Comparison of ENCODE assay signal across 32 cellular contexts in the genomic region with DNA sequence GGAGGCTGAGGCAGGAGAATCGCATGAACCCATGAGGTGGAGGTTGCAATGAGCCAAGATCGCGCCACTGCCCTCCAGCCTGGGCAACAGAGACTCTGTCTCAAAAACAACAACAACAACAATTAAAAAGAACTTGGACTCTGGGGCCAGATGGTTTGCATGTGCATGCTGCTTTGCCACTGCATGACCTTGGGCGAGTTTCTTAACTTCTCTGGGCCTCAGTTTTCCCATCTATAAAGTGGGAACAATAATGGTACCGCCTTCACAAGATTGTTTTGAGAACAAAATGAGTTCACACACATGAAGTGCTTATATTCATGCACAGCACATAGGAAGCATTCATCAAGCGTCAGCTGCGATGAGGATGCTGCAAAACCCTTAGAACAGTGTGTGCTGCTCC.
"Had no signal": no experiment of that assay in that cellular context is flagged by ENCODE, and none has a peak within 500 bp of the region (broad histone marks: within the 10 kb centered on the region; RNA-seq: fewer than 3 reads in every experiment).

No MANE protein-coding gene starts in this region.

- H3K27me3 Mint-ChIP-seq: activated CD8-positive, alpha-beta T cell treated with anti-CD3 and anti-CD28 coated beads for 36 hours; activated naive CD4-positive, alpha-beta T cell treated with anti-CD3 and anti-CD28 coated beads, Interleukin-2, amount 50 U/mL, for 24 hours; activated T-helper 17 cell treated with anti-CD3 and anti-CD28 coated beads, Interleukin-2, amount 50 U/mL, for 72 hours had no signal

- H3K9me3 Mint-ChIP-seq: activated CD4-positive, alpha-beta T cell treated with anti-CD3 and anti-CD28 coated beads, Interleukin-2, amount 10 ng/mL, durations not matched to agents 24 days and 14 days; activated CD8-positive, alpha-beta T cell treated with anti-CD3 and anti-CD28 coated beads for 36 hours; activated naive CD4-positive, alpha-beta T cell treated with anti-CD3 and anti-CD28 coated beads, Interleukin-2, amount 50 U/mL, for 24 hours; activated T-cell treated with anti-CD3 and anti-CD28 coated beads, Interleukin-2, amount 50 U/mL, for 72 hours; activated T-helper 17 cell treated with anti-CD3 and anti-CD28 coated beads, Interleukin-2, amount 50 U/mL, for 72 hours; T-helper 1 cell treated with Interleukin-12 subunit alpha and Interleukin-12 subunit beta and Interleukin-4 antibody, amounts not matched to agents 30 μg/mL and 1 μg/mL, for 36 hours; T-helper 2 cell treated with Interferon-gamma antibody and Interleukin-4, amounts not matched to agents 5 μg/mL and 100 μg/mL, for 36 hours had no signal

- DNase-seq: activated CD4-positive, alpha-beta T cell treated with anti-CD3 and anti-CD28 coated beads, Interleukin-2, amount 10 ng/mL, durations not matched to agents 24 days and 14 days; activated CD4-positive, alpha-beta T cell treated with anti-CD3 and anti-CD28 coated beads, Interleukin-2, amount 50 U/mL, for 4 hours; activated CD8-positive, alpha-beta T cell treated with anti-CD3 and anti-CD28 coated beads for 36 hours; activated naive CD4-positive, alpha-beta T cell; activated T-cell treated with anti-CD3 and anti-CD28 coated beads, Interleukin-2, amount 50 U/mL, for 1 hour; activated T-cell treated with anti-CD3 and anti-CD28 coated beads, Interleukin-2, amount 50 U/mL, for 72 hours; adrenal gland; body of pancreas; caudate nucleus; cerebellar nuclear complex; Kasumi-1; MG63; NCI-H1048; NCI-H1105 treated with DMSO at 0.1 percent for 48 hours; NCI-H1436; NCI-H1694; NCI-H1930; NCI-H2081 treated with DMSO at 0.1 percent for 48 hours; NCI-H226; NCI-H446 treated with DMSO at 0.1 percent for 48 hours; NK-92 treated with Interleukin-12 subunit alpha and Interleukin-12 subunit beta, amount 100 ng/mL, for 24 hours; PC-3; Peyer's patch; RPMI8226; SHP77 treated with DMSO at 0.1 percent for 48 hours; SK-N-SH had no signal

- H3K36me3 ChIP-seq: adrenal gland, breast epithelium, MG63, Peyer's patch, SJSA1 had no signal

- H3K27ac Mint-ChIP-seq: activated CD4-positive, alpha-beta T cell treated with anti-CD3 and anti-CD28 coated beads, Interleukin-2, amount 10 ng/mL, durations not matched to agents 24 days and 14 days; activated CD8-positive, alpha-beta T cell treated with anti-CD3 and anti-CD28 coated beads for 36 hours; activated naive CD4-positive, alpha-beta T cell treated with anti-CD3 and anti-CD28 coated beads, Interleukin-2, amount 50 U/mL, for 24 hours; activated T-cell treated with anti-CD3 and anti-CD28 coated beads, Interleukin-2, amount 50 U/mL, for 72 hours; activated T-helper 17 cell treated with anti-CD3 and anti-CD28 coated beads, Interleukin-2, amount 50 U/mL, for 72 hours; T-helper 1 cell treated with Interleukin-12 subunit alpha and Interleukin-12 subunit beta and Interleukin-4 antibody, amounts not matched to agents 30 μg/mL and 1 μg/mL, for 36 hours; T-helper 2 cell treated with Interferon-gamma antibody and Interleukin-4, amounts not matched to agents 5 μg/mL and 100 μg/mL, for 36 hours had no signal

- H3K9ac ChIP-seq: SK-N-SH had no signal

- H3K27me3 ChIP-seq: adrenal gland, body of pancreas, breast epithelium, MG63, Peyer's patch, SJSA1 had no signal

- H3K27ac ChIP-seq: body of pancreas, breast epithelium, Peyer's patch, SJSA1 had no signal

- H3K4me2 ChIP-seq: SK-N-SH had no signal

- ATAC-seq: activated CD8-positive, alpha-beta T cell treated with anti-CD3 and anti-CD28 coated beads for 36 hours; activated T-cell treated with anti-CD3 and anti-CD28 coated beads, Interleukin-2, amount 50 U/mL, for 72 hours; activated T-helper 17 cell treated with anti-CD3 and anti-CD28 coated beads, Interleukin-2, amount 50 U/mL, for 72 hours; body of pancreas; PC-3 had no signal

- H3K4me3 Mint-ChIP-seq: activated CD4-positive, alpha-beta T cell treated with anti-CD3 and anti-CD28 coated beads, Interleukin-2, amount 10 ng/mL, durations not matched to agents 24 days and 14 days; activated CD8-positive, alpha-beta T cell treated with anti-CD3 and anti-CD28 coated beads for 36 hours; activated naive CD4-positive, alpha-beta T cell treated with anti-CD3 and anti-CD28 coated beads, Interleukin-2, amount 50 U/mL, for 24 hours; activated T-cell treated with anti-CD3 and anti-CD28 coated beads, Interleukin-2, amount 50 U/mL, for 72 hours; activated T-helper 17 cell treated with anti-CD3 and anti-CD28 coated beads, Interleukin-2, amount 50 U/mL, for 72 hours; T-helper 1 cell treated with Interleukin-12 subunit alpha and Interleukin-12 subunit beta and Interleukin-4 antibody, amounts not matched to agents 30 μg/mL and 1 μg/mL, for 36 hours; T-helper 2 cell treated with Interferon-gamma antibody and Interleukin-4, amounts not matched to agents 5 μg/mL and 100 μg/mL, for 36 hours had no signal

- H3K4me3 ChIP-seq: adrenal gland, body of pancreas, breast epithelium, MG63, Peyer's patch, SJSA1 had no signal

- H3K9me3 ChIP-seq: adrenal gland, body of pancreas, breast epithelium, MG63, Peyer's patch, SJSA1, SK-N-SH had no signal
